ENCODE assay signal across 8 cellular contexts in genomic region chr13:46796129-46796514, GRCh38. TPM values are rescaled to one million over a fixed set of nuclear protein-coding genes. Genes with fewer than 3 reads are reported as not detected.
DNase-seq lines count a peak whose midpoint lies in the region; ATAC-seq and TF ChIP-seq lines count a peak whose summit lies in the region.

No MANE protein-coding gene starts in this region.

- H3K4me3 ChIP-seq in SJCRH30 (peak overlapping the region; percentile 89), esophagus squamous epithelium (peak overlapping the region; percentile 70 to 91 (median 84))

- peaks cover 4% of the 10 kb centered on the region for H3K36me3 Mint-ChIP-seq in progenitor cell of endocrine pancreas (ENCODE audit: insufficient read depth)

- no peak for ATAC-seq in GM18511 (IDR thresholded peaks at IDR 0.05; ENCODE audit: unreplicated experiment)
- ATAC-seq in GM21723 (IDR thresholded peaks at IDR 0.05; ENCODE audit: unreplicated experiment): no peak
- ATAC-seq in HG03378 (IDR thresholded peaks at IDR 0.05; ENCODE audit: unreplicated experiment): no peak

- no peak for TF ChIP-seq CTCF in esophagus squamous epithelium (IDR thresholded peaks at IDR 0.05)
- TF ChIP-seq CTCF in progenitor cell of endocrine pancreas (IDR thresholded peaks at IDR 0.05; ENCODE audit: unreplicated experiment): no peak

- H3K9me3 ChIP-seq in SJCRH30 (replicated peaks): no peaks in the 10 kb centered on the region
- H3K9me3 ChIP-seq in esophagus squamous epithelium: no peaks in the 10 kb centered on the region

- peak overlapping the region; percentile 84 for H3K4me3 Mint-ChIP-seq in progenitor cell of endocrine pancreas (ENCODE audit: low read depth)

- intact Hi-C loops in esophagus squamous epithelium (cut with DNase I) (no loop called here), posterior vena cava (cut with DNase I) (no loop called here)

- no peaks in the 10 kb centered on the region for H3K27me3 Mint-ChIP-seq in progenitor cell of endocrine pancreas

- TF ChIP-seq POLR2A in esophagus squamous epithelium (IDR thresholded peaks at IDR 0.05): no peak

- peak; percentile 5 for DNase-seq in G401 (ENCODE audit: low spot score)
- no peak for DNase-seq in SJCRH30
- no peak for DNase-seq in esophagus squamous epithelium (lab: John Stamatoyannopoulos, UW)
- DNase-seq in progenitor cell of endocrine pancreas (ENCODE audit: low spot score, unreplicated experiment): no peak
- no peak for DNase-seq in posterior vena cava (ENCODE audit: low spot score)

- H3K9me3 Mint-ChIP-seq in progenitor cell of endocrine pancreas (ENCODE audit: low read depth): no peaks in the 10 kb centered on the region

- H3K36me3 ChIP-seq in SJCRH30: peaks cover 12% of the 10 kb centered on the region
- H3K36me3 ChIP-seq in esophagus squamous epithelium: peaks cover 0 to 7% (median 0%) of the 10 kb centered on the region in 3 donors

- peaks cover 16% of the 10 kb centered on the region for H3K4me1 Mint-ChIP-seq in progenitor cell of endocrine pancreas (ENCODE audit: low read depth)

- peaks cover 7% of the 10 kb centered on the region for H3K4me1 ChIP-seq in SJCRH30
- H3K4me1 ChIP-seq in esophagus squamous epithelium: peaks cover 0 to 48% (median 20%) of the 10 kb centered on the region in 3 donors

- peak overlapping the region; percentile 98 for H3K27ac Mint-ChIP-seq in progenitor cell of endocrine pancreas

- 52 to 57% methylated on average over 5 of the region's 5 CpGs for WGBS in esophagus squamous epithelium, 2 donors

- in situ Hi-C loops in G401 (cut with HindIII; ENCODE audit: low sequenced_read_pairs): no loop called here

- H3K27me3 ChIP-seq in SJCRH30 (no peaks in the 10 kb centered on the region), esophagus squamous epithelium (no peaks in the 10 kb centered on the region)

- H3K27ac ChIP-seq in SJCRH30 (peak overlapping the region; percentile 84; the same call in 1 of the 2 replicates), esophagus squamous epithelium (peak overlapping the region; percentile 82 to 94 (median 92))

RNA-seq across cellular contexts. Expression of gene ESD, which starts 0.8 kb away (rescaled TPM):
- total RNA-seq in G401 (2014; rRNA removed; shearing (Covaris generic)): 139 and 142 TPM in 2 replicates
- 138 and 148 TPM in 2 replicates for total RNA-seq in SJCRH30 (2014; rRNA removed; shearing (Covaris generic))
- total RNA-seq in esophagus squamous epithelium (100 to 1,000 TPM in 1 of 4 donors, 10 to 100 TPM in 3; 45.8 to 126 (median 78.0) TPM), progenitor cell of endocrine pancreas (96.9 and 98.5 TPM in 2 replicates), posterior vena cava (100 to 1,000 TPM; 130 to 141 TPM)
